26 cellular contexts compared by ENCODE assay signal in genomic region chr1:48107516-48107915, GRCh38.
A peak's percentile ranks its signal among the peaks of the same experiment; 100 is the strongest.
DNase-seq lines count a peak whose midpoint lies in the region; ATAC-seq, FAIRE-seq and TF ChIP-seq lines count a peak whose summit lies in the region.
"Had no signal": no experiment of that assay in that cellular context is flagged by ENCODE, and none has a peak within 500 bp of the region (broad histone marks: within the 10 kb centered on the region; RNA-seq: fewer than 3 reads in every experiment).

No MANE protein-coding gene starts in this region.

- H3K27ac Mint-ChIP-seq in activated CD4-positive, alpha-beta T cell treated with anti-CD3 and anti-CD28 coated beads for 36 hours, result no peak overlapping the region
- H3K27ac Mint-ChIP-seq in activated CD4-positive, alpha-beta T cell treated with anti-CD3 and anti-CD28 coated beads, Interleukin-2, amount 10 ng/mL, durations not matched to agents 7 days and 5 days, result no peak overlapping the region
- H3K27ac Mint-ChIP-seq: progenitor cell of endocrine pancreas had no signal

- H3K9me3 Mint-ChIP-seq in activated CD4-positive, alpha-beta T cell treated with anti-CD3 and anti-CD28 coated beads for 36 hours (ENCODE audit: low read depth), result no peaks in the 10 kb centered on the region
- no peaks in the 10 kb centered on the region for H3K9me3 Mint-ChIP-seq in activated CD4-positive, alpha-beta T cell treated with anti-CD3 and anti-CD28 coated beads, Interleukin-2, amount 10 ng/mL, durations not matched to agents 7 days and 5 days

- FAIRE-seq in GM19239 (lab: Jason Lieb, UNC), result no peak
- FAIRE-seq: A204.1, GM12892, H54 had no signal

- no peaks in the 10 kb centered on the region for H4K20me1 ChIP-seq in SU-DHL-6 (ENCODE audit: low read depth, low read length)
- H4K20me1 ChIP-seq in OCI-LY7 (ENCODE audit: insufficient read depth, low read length), result no peaks in the 10 kb centered on the region

- intact Hi-C loops in activated CD4-positive, alpha-beta T cell treated with anti-CD3 and anti-CD28 coated beads for 36 hours (cut with DNase I, micrococcal nuclease), result no loop called here
- intact Hi-C loops in OCI-LY7 (cut with micrococcal nuclease; ENCODE audit: unreplicated experiment), result no loop called here

- no peaks in the 10 kb centered on the region for H3K4me1 ChIP-seq in OCI-LY7 (ENCODE audit: insufficient read depth, low read length, poor library complexity, severe bottlenecking)
- H3K4me1 ChIP-seq: upper lobe of right lung had no signal

- no peak overlapping the region for H3K4me3 ChIP-seq in SU-DHL-6 (ENCODE audit: insufficient read depth, low read length, poor library complexity, severe bottlenecking)
- no peak overlapping the region for H3K4me3 ChIP-seq in OCI-LY7 (ENCODE audit: low read depth, low read length, poor library complexity, severe bottlenecking)
- H3K4me3 ChIP-seq: coronary artery, upper lobe of right lung had no signal

- H3K9me3 ChIP-seq in SU-DHL-6 (ENCODE audit: insufficient read depth, low read length) (no peaks in the 10 kb centered on the region), OCI-LY7 (ENCODE audit: low read length) (no peaks in the 10 kb centered on the region)
- H3K9me3 ChIP-seq: neutrophil, SK-N-SH, upper lobe of right lung had no signal

- no peak for TF ChIP-seq CTCF in SU-DHL-6 (IDR thresholded peaks at IDR 0.05; ENCODE audit: insufficient read depth, low read length, poor library complexity, severe bottlenecking)
- no peak for TF ChIP-seq CTCF in OCI-LY7 (conservative IDR thresholded peaks at IDR 0.05; ENCODE audit: low read length)

- DNase-seq in activated CD4-positive, alpha-beta T cell treated with anti-CD3 and anti-CD28 coated beads for 36 hours, result peak; percentile 35
- no peak for DNase-seq in activated CD4-positive, alpha-beta T cell treated with anti-CD3 and anti-CD28 coated beads, Interleukin-2, amount 10 ng/mL, durations not matched to agents 7 days and 5 days
- DNase-seq in GDM1 (lab: John Stamatoyannopoulos, UW) (peak; percentile 6), kidney glomerular epithelial cell (lab: John Stamatoyannopoulos, UW) (peak; percentile 24), OCI-LY7 (ENCODE audit: low spot score) (no peak), GM19239 (ENCODE audit: insufficient read length, low spot score) (no peak), dedifferentiated amniotic fluid mesenchymal stem cell (ENCODE audit: extremely low spot score) (no peak)
- DNase-seq: activated effector memory CD4-positive, alpha-beta T cell treated with anti-CD3 and anti-CD28 coated beads, Interleukin-2, amount 50 U/mL, for 16 hours; amygdala; COR-L47; head of caudate nucleus; NCI-H1092; NCI-H187; NCI-H524 treated with DMSO at 0.1 percent for 48 hours; SK-N-SH; stimulated activated CD4-positive, alpha-beta T cell treated with anti-CD3 and anti-CD28 coated beads, Interleukin-15, amount 100 ng/mL, for 24 hours; upper lobe of right lung had no signal

- H3K9ac ChIP-seq in SU-DHL-6 (ENCODE audit: low read length), result no peak overlapping the region
- H3K9ac ChIP-seq: SK-N-SH had no signal

- H3K27ac ChIP-seq in SU-DHL-6 (ENCODE audit: low read depth, low read length) (no peak overlapping the region), OCI-LY7 (ENCODE audit: low read depth, low read length, poor library complexity, severe bottlenecking) (no peak overlapping the region)
- H3K27ac ChIP-seq: coronary artery, neutrophil, upper lobe of right lung, VCaP had no signal

- ATAC-seq in activated CD4-positive, alpha-beta T cell treated with anti-CD3 and anti-CD28 coated beads for 36 hours, result peak; percentile 91
- ATAC-seq: left lobe of liver, upper lobe of right lung had no signal

- H3K4me2 ChIP-seq in SU-DHL-6 (ENCODE audit: low read depth, low read length, poor library complexity, severe bottlenecking) (no peak overlapping the region), OCI-LY7 (ENCODE audit: low read length) (no peak overlapping the region)
- H3K4me2 ChIP-seq: SK-N-SH had no signal

- peaks cover 5% of the 10 kb centered on the region for H3K4me1 Mint-ChIP-seq in activated CD4-positive, alpha-beta T cell treated with anti-CD3 and anti-CD28 coated beads for 36 hours
- no peaks in the 10 kb centered on the region for H3K4me1 Mint-ChIP-seq in activated CD4-positive, alpha-beta T cell treated with anti-CD3 and anti-CD28 coated beads, Interleukin-2, amount 10 ng/mL, durations not matched to agents 7 days and 5 days

- H2AFZ ChIP-seq in SU-DHL-6 (ENCODE audit: low read depth, low read length, severe bottlenecking), result peak overlapping the region; percentile 11
- no peak overlapping the region for H2AFZ ChIP-seq in OCI-LY7 (ENCODE audit: low read length)

- no peaks in the 10 kb centered on the region for H3K9me2 ChIP-seq in SU-DHL-6 (replicated peaks; ENCODE audit: insufficient read depth, low read length)
- no peaks in the 10 kb centered on the region for H3K9me2 ChIP-seq in OCI-LY7 (ENCODE audit: insufficient read depth, low read length)
- H3K9me2 ChIP-seq: SK-N-SH had no signal

- H3K4me3 Mint-ChIP-seq in activated CD4-positive, alpha-beta T cell treated with anti-CD3 and anti-CD28 coated beads for 36 hours, result no peak overlapping the region
- no peak overlapping the region for H3K4me3 Mint-ChIP-seq in activated CD4-positive, alpha-beta T cell treated with anti-CD3 and anti-CD28 coated beads, Interleukin-2, amount 10 ng/mL, durations not matched to agents 7 days and 5 days

- H3F3A ChIP-seq in SU-DHL-6 (ENCODE audit: insufficient read depth), result no peaks in the 10 kb centered on the region

- H3K27me3 ChIP-seq in SU-DHL-6 (ENCODE audit: low read length), result no peaks in the 10 kb centered on the region
- H3K27me3 ChIP-seq: neutrophil, upper lobe of right lung had no signal

- POLR2A ChIA-PET in activated CD4-positive, alpha-beta T cell treated with anti-CD3 and anti-CD28 coated beads for 36 hours (lab: Charles Lee), result no interaction called here
- POLR2A ChIA-PET in activated CD4-positive, alpha-beta T cell treated with anti-CD3 and anti-CD28 coated beads, Interleukin-2, amount 10 ng/mL, durations not matched to agents 7 days and 5 days (lab: Charles Lee), result no interaction called here
- POLR2A ChIA-PET in OCI-LY7 (lab: Charles Lee), result no interaction called here

- H3K27me3 Mint-ChIP-seq in activated CD4-positive, alpha-beta T cell treated with anti-CD3 and anti-CD28 coated beads for 36 hours, result peaks cover 3% of the 10 kb centered on the region
- peaks cover 7% of the 10 kb centered on the region for H3K27me3 Mint-ChIP-seq in activated CD4-positive, alpha-beta T cell treated with anti-CD3 and anti-CD28 coated beads, Interleukin-2, amount 10 ng/mL, durations not matched to agents 7 days and 5 days
- H3K27me3 Mint-ChIP-seq: progenitor cell of endocrine pancreas had no signal

- CTCF ChIA-PET in activated CD4-positive, alpha-beta T cell treated with anti-CD3 and anti-CD28 coated beads for 36 hours (lab: Charles Lee), result no interaction called here
- CTCF ChIA-PET in activated CD4-positive, alpha-beta T cell treated with anti-CD3 and anti-CD28 coated beads, Interleukin-2, amount 10 ng/mL, durations not matched to agents 7 days and 5 days (lab: Charles Lee), result no interaction called here
- CTCF ChIA-PET in OCI-LY7 (lab: Charles Lee; ENCODE audit: unreplicated experiment), result no interaction called here

- no TSS peak for BruUV-seq in OCI-LY7 (replicated peaks; lab: Mats Ljungman, UMichigan)

- H3K79me2 ChIP-seq in SU-DHL-6 (ENCODE audit: insufficient read depth, low read length) (no peaks in the 10 kb centered on the region), OCI-LY7 (ENCODE audit: insufficient read depth, low read depth, low read length) (no peaks in the 10 kb centered on the region)

- H3K36me3 Mint-ChIP-seq in activated CD4-positive, alpha-beta T cell treated with anti-CD3 and anti-CD28 coated beads for 36 hours (ENCODE audit: low read depth), result no peaks in the 10 kb centered on the region
- no peaks in the 10 kb centered on the region for H3K36me3 Mint-ChIP-seq in activated CD4-positive, alpha-beta T cell treated with anti-CD3 and anti-CD28 coated beads, Interleukin-2, amount 10 ng/mL, durations not matched to agents 7 days and 5 days (ENCODE audit: low read depth)

- H3K36me3 ChIP-seq in SU-DHL-6 (ENCODE audit: low read length) (no peaks in the 10 kb centered on the region), OCI-LY7 (ENCODE audit: insufficient read depth, low read length) (no peaks in the 10 kb centered on the region)
- H3K36me3 ChIP-seq: neutrophil, upper lobe of right lung had no signal

Comparison
In these comparisons a context has a peak if more than half of its experiments do, and no peak if none do; other contexts are left out.
1. DNase-seq: peak in activated CD4-positive, alpha-beta T cell treated with anti-CD3 and anti-CD28 coated beads for 36 hours (single experiment), GDM1 (single experiment) and kidney glomerular epithelial cell (single experiment); none in activated CD4-positive, alpha-beta T cell treated with anti-CD3 and anti-CD28 coated beads, Interleukin-2, amount 10 ng/mL, durations not matched to agents 7 days and 5 days (single experiment), OCI-LY7 (single experiment), GM19239 (single experiment) and dedifferentiated amniotic fluid mesenchymal stem cell (single experiment).